In genomic region chr20:49811825-49812462, GRCh38 we compare ENCODE assay signal across 8 cellular contexts. TPM values are rescaled to one million over a fixed set of nuclear protein-coding genes. Genes with fewer than 3 reads are reported as not detected.
A peak's percentile ranks its signal among the peaks of the same experiment; 100 is the strongest.
DNase-seq lines count a peak whose midpoint lies in the region; ATAC-seq and TF ChIP-seq lines count a peak whose summit lies in the region.

No MANE protein-coding gene starts in this region.

- peak overlapping the region; percentile 95 for H3K27ac Mint-ChIP-seq in activated CD4-positive, alpha-beta T cell treated with anti-CD3 and anti-CD28 coated beads, Interleukin-2, amount 10 ng/mL, durations not matched to agents 7 days and 5 days
- peak overlapping the region; percentile 97 for H3K27ac Mint-ChIP-seq in natural killer cell treated with Interleukin-12 subunit alpha and Interleukin-12 subunit beta and Interleukin-15 and Interleukin-18, amount 100 ng/mL, for 72 hours

- peaks cover 43% of the 10 kb centered on the region for H3K4me1 Mint-ChIP-seq in activated CD4-positive, alpha-beta T cell treated with anti-CD3 and anti-CD28 coated beads, Interleukin-2, amount 10 ng/mL, durations not matched to agents 7 days and 5 days
- H3K4me1 Mint-ChIP-seq in natural killer cell treated with Interleukin-12 subunit alpha and Interleukin-12 subunit beta and Interleukin-15 and Interleukin-18, amount 100 ng/mL, for 72 hours (ENCODE audit: low read depth in 2 of 2): peaks cover 42 to 48% of the 10 kb centered on the region in 2 donors

- no peak for TF ChIP-seq CTCF in epithelial cell of esophagus (IDR thresholded peaks at IDR 0.05; ENCODE audit: insufficient read depth, low read depth, low read length, missing control alignments)

- ATAC-seq in natural killer cell treated with Interleukin-12 subunit alpha and Interleukin-12 subunit beta and Interleukin-15 and Interleukin-18, amount 100 ng/mL, for 72 hours: no peak
- no peak for ATAC-seq in HG02678 (IDR thresholded peaks at IDR 0.05; ENCODE audit: unreplicated experiment)

- peak overlapping the region; percentile 93 for H3K4me3 Mint-ChIP-seq in activated CD4-positive, alpha-beta T cell treated with anti-CD3 and anti-CD28 coated beads, Interleukin-2, amount 10 ng/mL, durations not matched to agents 7 days and 5 days
- H3K4me3 Mint-ChIP-seq in natural killer cell treated with Interleukin-12 subunit alpha and Interleukin-12 subunit beta and Interleukin-15 and Interleukin-18, amount 100 ng/mL, for 72 hours: peak overlapping the region; percentile 99

- POLR2A ChIA-PET in activated CD4-positive, alpha-beta T cell treated with anti-CD3 and anti-CD28 coated beads, Interleukin-2, amount 10 ng/mL, durations not matched to agents 7 days and 5 days (lab: Charles Lee): no interaction called here

- H3K36me3 Mint-ChIP-seq in activated CD4-positive, alpha-beta T cell treated with anti-CD3 and anti-CD28 coated beads, Interleukin-2, amount 10 ng/mL, durations not matched to agents 7 days and 5 days (ENCODE audit: low read depth): peaks cover 27% of the 10 kb centered on the region
- peaks cover 14% of the 10 kb centered on the region for H3K36me3 Mint-ChIP-seq in natural killer cell treated with Interleukin-12 subunit alpha and Interleukin-12 subunit beta and Interleukin-15 and Interleukin-18, amount 100 ng/mL, for 72 hours

- DNase-seq in activated CD4-positive, alpha-beta T cell treated with anti-CD3 and anti-CD28 coated beads, Interleukin-2, amount 10 ng/mL, durations not matched to agents 7 days and 5 days: no peak
- DNase-seq in activated CD4-positive, alpha-beta T cell treated with anti-CD3 and anti-CD28 coated beads, Interleukin-2, amount 50 U/mL, for 48 hours: no peak
- DNase-seq in RKO (ENCODE audit: low spot score): peak; percentile 83
- DNase-seq in epithelial cell of esophagus (ENCODE audit: low read depth): peak; percentile 37
- DNase-seq in natural killer cell treated with Interleukin-12 subunit alpha and Interleukin-12 subunit beta and Interleukin-15 and Interleukin-18, amount 100 ng/mL, for 72 hours (ENCODE audit: low spot score): no peak
- no peak for DNase-seq in NCI-H187 treated with DMSO at 0.1 percent for 48 hours (lab: John Stamatoyannopoulos, UW)
- DNase-seq in cortex of kidney (lab: John Stamatoyannopoulos, UW): no peak

- H3K9me3 Mint-ChIP-seq in activated CD4-positive, alpha-beta T cell treated with anti-CD3 and anti-CD28 coated beads, Interleukin-2, amount 10 ng/mL, durations not matched to agents 7 days and 5 days: no peaks in the 10 kb centered on the region
- H3K9me3 Mint-ChIP-seq in natural killer cell treated with Interleukin-12 subunit alpha and Interleukin-12 subunit beta and Interleukin-15 and Interleukin-18, amount 100 ng/mL, for 72 hours: peaks cover 3% of the 10 kb centered on the region

- H3K27me3 Mint-ChIP-seq in activated CD4-positive, alpha-beta T cell treated with anti-CD3 and anti-CD28 coated beads, Interleukin-2, amount 10 ng/mL, durations not matched to agents 7 days and 5 days: no peaks in the 10 kb centered on the region
- no peaks in the 10 kb centered on the region for H3K27me3 Mint-ChIP-seq in natural killer cell treated with Interleukin-12 subunit alpha and Interleukin-12 subunit beta and Interleukin-15 and Interleukin-18, amount 100 ng/mL, for 72 hours

- H3K4me3 ChIP-seq in epithelial cell of esophagus (ENCODE audit: low read length): peak overlapping the region; percentile 76

- CTCF ChIA-PET in activated CD4-positive, alpha-beta T cell treated with anti-CD3 and anti-CD28 coated beads, Interleukin-2, amount 10 ng/mL, durations not matched to agents 7 days and 5 days (lab: Charles Lee): interaction anchor here (1.2 kb wide), 1 partner anchor 64 kb away, joined by 3 read pairs; no protein-coding TSS in a partner anchor

RNA-seq across cellular contexts. Expression of gene SLC9A8, which starts 0.7 kb away (rescaled TPM):
- 10 to 100 TPM; 21.4 to 23.1 TPM for total RNA-seq in activated CD4-positive, alpha-beta T cell treated with anti-CD3 and anti-CD28 coated beads, Interleukin-2, amount 10 ng/mL, durations not matched to agents 7 days and 5 days
- 10 to 100 TPM; 22.0 to 27.6 TPM for total RNA-seq in natural killer cell treated with Interleukin-12 subunit alpha and Interleukin-12 subunit beta and Interleukin-15 and Interleukin-18, amount 100 ng/mL, for 72 hours

Comparison
In these comparisons a context has a peak if more than half of its experiments do, and no peak if none do; other contexts are left out.
1. DNase-seq: peak in RKO (single experiment) and epithelial cell of esophagus (single experiment); none in activated CD4-positive, alpha-beta T cell treated with anti-CD3 and anti-CD28 coated beads, Interleukin-2, amount 10 ng/mL, durations not matched to agents 7 days and 5 days (single experiment), activated CD4-positive, alpha-beta T cell treated with anti-CD3 and anti-CD28 coated beads, Interleukin-2, amount 50 U/mL, for 48 hours (0 of 2), natural killer cell treated with Interleukin-12 subunit alpha and Interleukin-12 subunit beta and Interleukin-15 and Interleukin-18, amount 100 ng/mL, for 72 hours (single experiment), NCI-H187 treated with DMSO at 0.1 percent for 48 hours (single experiment) and cortex of kidney (single experiment).